In the genomic region with DNA sequence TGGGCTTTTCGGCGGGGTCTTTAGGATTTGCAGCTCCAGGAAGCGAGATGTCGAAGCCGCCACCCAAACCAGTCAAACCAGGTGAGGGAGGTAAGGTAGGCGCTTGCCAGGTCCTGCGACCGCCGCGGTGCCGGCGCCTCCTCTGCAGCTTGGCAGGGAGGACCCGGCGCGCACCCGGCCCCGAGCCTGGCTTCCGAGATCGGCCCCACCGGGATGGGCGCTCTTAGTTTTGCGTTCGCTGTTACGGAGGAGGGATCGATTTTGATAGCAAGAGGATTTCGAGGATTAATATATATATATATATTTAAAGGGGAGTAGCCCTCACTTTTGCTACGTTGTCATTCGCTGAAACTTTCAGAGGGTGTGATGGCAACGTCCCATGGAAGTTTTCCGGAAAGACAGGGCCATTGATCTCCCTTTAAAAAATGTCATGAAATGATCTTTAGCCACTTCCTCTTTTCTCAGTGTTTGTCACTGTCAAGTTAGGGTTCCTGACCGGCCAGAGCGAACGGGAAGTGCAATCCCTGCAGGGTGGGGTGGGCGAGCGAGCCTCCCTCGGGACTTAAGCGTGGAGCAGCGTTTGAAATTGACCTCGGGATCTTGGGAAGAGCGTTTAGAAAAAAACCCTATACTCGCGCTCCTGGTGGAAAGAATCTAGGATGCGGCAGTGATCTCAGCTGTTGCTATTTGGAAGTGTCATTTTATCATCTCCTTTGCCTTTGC, we compare ENCODE assay signal across 1 cellular context.
A peak's percentile ranks its signal among the peaks of the same experiment; 100 is the strongest.
TF ChIP-seq lines count a peak whose summit lies in the region.

No MANE protein-coding gene starts in this region.

TF ChIP-seq in GM12878, 131 proteins besides CTCF, POLR2A, EP300 and RAD21 (continued from another document and continues in another):
- TF ChIP-seq, protein P1, sequence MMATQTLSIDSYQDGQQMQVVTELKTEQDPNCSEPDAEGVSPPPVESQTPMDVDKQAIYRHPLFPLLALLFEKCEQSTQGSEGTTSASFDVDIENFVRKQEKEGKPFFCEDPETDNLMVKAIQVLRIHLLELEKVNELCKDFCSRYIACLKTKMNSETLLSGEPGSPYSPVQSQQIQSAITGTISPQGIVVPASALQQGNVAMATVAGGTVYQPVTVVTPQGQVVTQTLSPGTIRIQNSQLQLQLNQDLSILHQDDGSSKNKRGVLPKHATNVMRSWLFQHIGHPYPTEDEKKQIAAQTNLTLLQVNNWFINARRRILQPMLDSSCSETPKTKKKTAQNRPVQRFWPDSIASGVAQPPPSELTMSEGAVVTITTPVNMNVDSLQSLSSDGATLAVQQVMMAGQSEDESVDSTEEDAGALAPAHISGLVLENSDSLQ (IDR thresholded peaks at IDR 0.05): peak; percentile 57; the same call in 1 of the 2 replicates
- TF ChIP-seq MXI1 (IDR thresholded peaks at IDR 0.05; ENCODE audit: low read depth, low read length): peak; percentile 51; the same call in 1 of the 2 replicates
- TF ChIP-seq, protein P2, sequence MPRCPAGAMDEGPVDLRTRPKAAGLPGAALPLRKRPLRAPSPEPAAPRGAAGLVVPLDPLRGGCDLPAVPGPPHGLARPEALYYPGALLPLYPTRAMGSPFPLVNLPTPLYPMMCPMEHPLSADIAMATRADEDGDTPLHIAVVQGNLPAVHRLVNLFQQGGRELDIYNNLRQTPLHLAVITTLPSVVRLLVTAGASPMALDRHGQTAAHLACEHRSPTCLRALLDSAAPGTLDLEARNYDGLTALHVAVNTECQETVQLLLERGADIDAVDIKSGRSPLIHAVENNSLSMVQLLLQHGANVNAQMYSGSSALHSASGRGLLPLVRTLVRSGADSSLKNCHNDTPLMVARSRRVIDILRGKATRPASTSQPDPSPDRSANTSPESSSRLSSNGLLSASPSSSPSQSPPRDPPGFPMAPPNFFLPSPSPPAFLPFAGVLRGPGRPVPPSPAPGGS (IDR thresholded peaks at IDR 0.05; ENCODE audit: borderline replicate concordance, insufficient read depth, low read depth, low read length, poor library complexity, severe bottlenecking): no peak
- no peak for TF ChIP-seq ZSCAN29 (IDR thresholded peaks at IDR 0.05)
- no peak for TF ChIP-seq YBX1 (IDR thresholded peaks at IDR 0.05)
- TF ChIP-seq, protein P3, sequence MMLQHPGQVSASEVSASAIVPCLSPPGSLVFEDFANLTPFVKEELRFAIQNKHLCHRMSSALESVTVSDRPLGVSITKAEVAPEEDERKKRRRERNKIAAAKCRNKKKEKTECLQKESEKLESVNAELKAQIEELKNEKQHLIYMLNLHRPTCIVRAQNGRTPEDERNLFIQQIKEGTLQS (IDR thresholded peaks at IDR 0.05; ENCODE audit: borderline replicate concordance, extremely low read depth, low read depth, low read length): no peak
- TF ChIP-seq RCOR1 (conservative IDR thresholded peaks at IDR 0.05; ENCODE audit: low read depth, low read length): no peak
- no peak for TF ChIP-seq ZBED1 (IDR thresholded peaks at IDR 0.05; ENCODE audit: borderline replicate concordance)
- no peak for TF ChIP-seq FOXM1 (IDR thresholded peaks at IDR 0.05; ENCODE audit: low read depth, low read length)
- TF ChIP-seq ZNF24 (IDR thresholded peaks at IDR 0.05): no peak
- TF ChIP-seq POU2F2 (IDR thresholded peaks at IDR 0.05; ENCODE audit: borderline replicate concordance, low read depth, low read length): peak; percentile 46; the same call in 1 of the 3 replicates
- TF ChIP-seq POLR2AphosphoS2 (IDR thresholded peaks at IDR 0.05; ENCODE audit: low read depth, low read length): no peak
- no peak for TF ChIP-seq BHLHE40 (IDR thresholded peaks at IDR 0.05; ENCODE audit: borderline replicate concordance in 1 of 2, low read depth in 2 of 2, low read length in 1 of 2)
- no peak for TF ChIP-seq NFIC (IDR thresholded peaks at IDR 0.05; ENCODE audit: low read depth, low read length)
- TF ChIP-seq YY1 (IDR thresholded peaks at IDR 0.05; ENCODE audit: low read depth, low read length): no peak
- TF ChIP-seq, protein P4, sequence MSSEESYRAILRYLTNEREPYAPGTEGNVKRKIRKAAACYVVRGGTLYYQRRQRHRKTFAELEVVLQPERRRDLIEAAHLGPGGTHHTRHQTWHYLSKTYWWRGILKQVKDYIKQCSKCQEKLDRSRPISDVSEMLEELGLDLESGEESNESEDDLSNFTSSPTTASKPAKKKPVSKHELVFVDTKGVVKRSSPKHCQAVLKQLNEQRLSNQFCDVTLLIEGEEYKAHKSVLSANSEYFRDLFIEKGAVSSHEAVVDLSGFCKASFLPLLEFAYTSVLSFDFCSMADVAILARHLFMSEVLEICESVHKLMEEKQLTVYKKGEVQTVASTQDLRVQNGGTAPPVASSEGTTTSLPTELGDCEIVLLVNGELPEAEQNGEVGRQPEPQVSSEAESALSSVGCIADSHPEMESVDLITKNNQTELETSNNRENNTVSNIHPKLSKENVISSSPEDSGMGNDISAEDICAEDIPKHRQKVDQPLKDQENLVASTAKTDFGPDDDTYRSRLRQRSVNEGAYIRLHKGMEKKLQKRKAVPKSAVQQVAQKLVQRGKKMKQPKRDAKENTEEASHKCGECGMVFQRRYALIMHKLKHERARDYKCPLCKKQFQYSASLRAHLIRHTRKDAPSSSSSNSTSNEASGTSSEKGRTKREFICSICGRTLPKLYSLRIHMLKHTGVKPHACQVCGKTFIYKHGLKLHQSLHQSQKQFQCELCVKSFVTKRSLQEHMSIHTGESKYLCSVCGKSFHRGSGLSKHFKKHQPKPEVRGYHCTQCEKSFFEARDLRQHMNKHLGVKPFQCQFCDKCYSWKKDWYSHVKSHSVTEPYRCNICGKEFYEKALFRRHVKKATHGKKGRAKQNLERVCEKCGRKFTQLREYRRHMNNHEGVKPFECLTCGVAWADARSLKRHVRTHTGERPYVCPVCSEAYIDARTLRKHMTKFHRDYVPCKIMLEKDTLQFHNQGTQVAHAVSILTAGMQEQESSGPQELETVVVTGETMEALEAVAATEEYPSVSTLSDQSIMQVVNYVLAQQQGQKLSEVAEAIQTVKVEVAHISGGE (CRISPR knock-in tag; IDR thresholded peaks at IDR 0.05): no peak
- TF ChIP-seq CBX5 (IDR thresholded peaks at IDR 0.05; ENCODE audit: low read depth): no peak
- TF ChIP-seq MYB (IDR thresholded peaks at IDR 0.05; ENCODE audit: borderline replicate concordance, low read depth, low read length): no peak
- TF ChIP-seq, protein P5, sequence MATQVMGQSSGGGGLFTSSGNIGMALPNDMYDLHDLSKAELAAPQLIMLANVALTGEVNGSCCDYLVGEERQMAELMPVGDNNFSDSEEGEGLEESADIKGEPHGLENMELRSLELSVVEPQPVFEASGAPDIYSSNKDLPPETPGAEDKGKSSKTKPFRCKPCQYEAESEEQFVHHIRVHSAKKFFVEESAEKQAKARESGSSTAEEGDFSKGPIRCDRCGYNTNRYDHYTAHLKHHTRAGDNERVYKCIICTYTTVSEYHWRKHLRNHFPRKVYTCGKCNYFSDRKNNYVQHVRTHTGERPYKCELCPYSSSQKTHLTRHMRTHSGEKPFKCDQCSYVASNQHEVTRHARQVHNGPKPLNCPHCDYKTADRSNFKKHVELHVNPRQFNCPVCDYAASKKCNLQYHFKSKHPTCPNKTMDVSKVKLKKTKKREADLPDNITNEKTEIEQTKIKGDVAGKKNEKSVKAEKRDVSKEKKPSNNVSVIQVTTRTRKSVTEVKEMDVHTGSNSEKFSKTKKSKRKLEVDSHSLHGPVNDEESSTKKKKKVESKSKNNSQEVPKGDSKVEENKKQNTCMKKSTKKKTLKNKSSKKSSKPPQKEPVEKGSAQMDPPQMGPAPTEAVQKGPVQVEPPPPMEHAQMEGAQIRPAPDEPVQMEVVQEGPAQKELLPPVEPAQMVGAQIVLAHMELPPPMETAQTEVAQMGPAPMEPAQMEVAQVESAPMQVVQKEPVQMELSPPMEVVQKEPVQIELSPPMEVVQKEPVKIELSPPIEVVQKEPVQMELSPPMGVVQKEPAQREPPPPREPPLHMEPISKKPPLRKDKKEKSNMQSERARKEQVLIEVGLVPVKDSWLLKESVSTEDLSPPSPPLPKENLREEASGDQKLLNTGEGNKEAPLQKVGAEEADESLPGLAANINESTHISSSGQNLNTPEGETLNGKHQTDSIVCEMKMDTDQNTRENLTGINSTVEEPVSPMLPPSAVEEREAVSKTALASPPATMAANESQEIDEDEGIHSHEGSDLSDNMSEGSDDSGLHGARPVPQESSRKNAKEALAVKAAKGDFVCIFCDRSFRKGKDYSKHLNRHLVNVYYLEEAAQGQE (IDR thresholded peaks at IDR 0.05; ENCODE audit: low read depth, low read length): no peak
- TF ChIP-seq SUPT20H (IDR thresholded peaks at IDR 0.05; ENCODE audit: borderline replicate concordance, control insufficient read depth, low read depth, low read length): no peak
- TF ChIP-seq ZNF384 (IDR thresholded peaks at IDR 0.05; ENCODE audit: borderline replicate concordance, low read depth, low read length): no peak
- TF ChIP-seq NR2C1 (IDR thresholded peaks at IDR 0.05): 0 out of 2 replicates have a peak, but pooled peaks have one; percentile 15
- TF ChIP-seq SIN3A (IDR thresholded peaks at IDR 0.05; ENCODE audit: low read depth, low read length): peak; percentile 76; the same call in 1 of the 2 replicates
- no peak for TF ChIP-seq TARDBP (IDR thresholded peaks at IDR 0.05; ENCODE audit: borderline replicate concordance)
- TF ChIP-seq, protein P6, sequence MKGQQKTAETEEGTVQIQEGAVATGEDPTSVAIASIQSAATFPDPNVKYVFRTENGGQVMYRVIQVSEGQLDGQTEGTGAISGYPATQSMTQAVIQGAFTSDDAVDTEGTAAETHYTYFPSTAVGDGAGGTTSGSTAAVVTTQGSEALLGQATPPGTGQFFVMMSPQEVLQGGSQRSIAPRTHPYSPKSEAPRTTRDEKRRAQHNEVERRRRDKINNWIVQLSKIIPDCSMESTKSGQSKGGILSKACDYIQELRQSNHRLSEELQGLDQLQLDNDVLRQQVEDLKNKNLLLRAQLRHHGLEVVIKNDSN (IDR thresholded peaks at IDR 0.05; ENCODE audit: borderline replicate concordance, extremely low read length, insufficient read depth, low read depth, low read length): no peak
- TF ChIP-seq TCF12 (IDR thresholded peaks at IDR 0.05; ENCODE audit: low read depth, low read length): no peak
- no peak; the same call in 1 of the 2 replicates for TF ChIP-seq CBFB (IDR thresholded peaks at IDR 0.05; ENCODE audit: low read depth)
- TF ChIP-seq, protein P7, sequence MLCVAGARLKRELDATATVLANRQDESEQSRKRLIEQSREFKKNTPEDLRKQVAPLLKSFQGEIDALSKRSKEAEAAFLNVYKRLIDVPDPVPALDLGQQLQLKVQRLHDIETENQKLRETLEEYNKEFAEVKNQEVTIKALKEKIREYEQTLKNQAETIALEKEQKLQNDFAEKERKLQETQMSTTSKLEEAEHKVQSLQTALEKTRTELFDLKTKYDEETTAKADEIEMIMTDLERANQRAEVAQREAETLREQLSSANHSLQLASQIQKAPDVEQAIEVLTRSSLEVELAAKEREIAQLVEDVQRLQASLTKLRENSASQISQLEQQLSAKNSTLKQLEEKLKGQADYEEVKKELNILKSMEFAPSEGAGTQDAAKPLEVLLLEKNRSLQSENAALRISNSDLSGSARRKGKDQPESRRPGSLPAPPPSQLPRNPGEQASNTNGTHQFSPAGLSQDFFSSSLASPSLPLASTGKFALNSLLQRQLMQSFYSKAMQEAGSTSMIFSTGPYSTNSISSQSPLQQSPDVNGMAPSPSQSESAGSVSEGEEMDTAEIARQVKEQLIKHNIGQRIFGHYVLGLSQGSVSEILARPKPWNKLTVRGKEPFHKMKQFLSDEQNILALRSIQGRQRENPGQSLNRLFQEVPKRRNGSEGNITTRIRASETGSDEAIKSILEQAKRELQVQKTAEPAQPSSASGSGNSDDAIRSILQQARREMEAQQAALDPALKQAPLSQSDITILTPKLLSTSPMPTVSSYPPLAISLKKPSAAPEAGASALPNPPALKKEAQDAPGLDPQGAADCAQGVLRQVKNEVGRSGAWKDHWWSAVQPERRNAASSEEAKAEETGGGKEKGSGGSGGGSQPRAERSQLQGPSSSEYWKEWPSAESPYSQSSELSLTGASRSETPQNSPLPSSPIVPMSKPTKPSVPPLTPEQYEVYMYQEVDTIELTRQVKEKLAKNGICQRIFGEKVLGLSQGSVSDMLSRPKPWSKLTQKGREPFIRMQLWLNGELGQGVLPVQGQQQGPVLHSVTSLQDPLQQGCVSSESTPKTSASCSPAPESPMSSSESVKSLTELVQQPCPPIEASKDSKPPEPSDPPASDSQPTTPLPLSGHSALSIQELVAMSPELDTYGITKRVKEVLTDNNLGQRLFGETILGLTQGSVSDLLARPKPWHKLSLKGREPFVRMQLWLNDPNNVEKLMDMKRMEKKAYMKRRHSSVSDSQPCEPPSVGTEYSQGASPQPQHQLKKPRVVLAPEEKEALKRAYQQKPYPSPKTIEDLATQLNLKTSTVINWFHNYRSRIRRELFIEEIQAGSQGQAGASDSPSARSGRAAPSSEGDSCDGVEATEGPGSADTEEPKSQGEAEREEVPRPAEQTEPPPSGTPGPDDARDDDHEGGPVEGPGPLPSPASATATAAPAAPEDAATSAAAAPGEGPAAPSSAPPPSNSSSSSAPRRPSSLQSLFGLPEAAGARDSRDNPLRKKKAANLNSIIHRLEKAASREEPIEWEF (IDR thresholded peaks at IDR 0.05; ENCODE audit: insufficient replicate concordance, low read depth, low read length): no peak
- TF ChIP-seq, protein P8, sequence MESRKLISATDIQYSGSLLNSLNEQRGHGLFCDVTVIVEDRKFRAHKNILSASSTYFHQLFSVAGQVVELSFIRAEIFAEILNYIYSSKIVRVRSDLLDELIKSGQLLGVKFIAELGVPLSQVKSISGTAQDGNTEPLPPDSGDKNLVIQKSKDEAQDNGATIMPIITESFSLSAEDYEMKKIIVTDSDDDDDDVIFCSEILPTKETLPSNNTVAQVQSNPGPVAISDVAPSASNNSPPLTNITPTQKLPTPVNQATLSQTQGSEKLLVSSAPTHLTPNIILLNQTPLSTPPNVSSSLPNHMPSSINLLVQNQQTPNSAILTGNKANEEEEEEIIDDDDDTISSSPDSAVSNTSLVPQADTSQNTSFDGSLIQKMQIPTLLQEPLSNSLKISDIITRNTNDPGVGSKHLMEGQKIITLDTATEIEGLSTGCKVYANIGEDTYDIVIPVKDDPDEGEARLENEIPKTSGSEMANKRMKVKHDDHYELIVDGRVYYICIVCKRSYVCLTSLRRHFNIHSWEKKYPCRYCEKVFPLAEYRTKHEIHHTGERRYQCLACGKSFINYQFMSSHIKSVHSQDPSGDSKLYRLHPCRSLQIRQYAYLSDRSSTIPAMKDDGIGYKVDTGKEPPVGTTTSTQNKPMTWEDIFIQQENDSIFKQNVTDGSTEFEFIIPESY (IDR thresholded peaks at IDR 0.05): no peak
- TF ChIP-seq, protein P9, sequence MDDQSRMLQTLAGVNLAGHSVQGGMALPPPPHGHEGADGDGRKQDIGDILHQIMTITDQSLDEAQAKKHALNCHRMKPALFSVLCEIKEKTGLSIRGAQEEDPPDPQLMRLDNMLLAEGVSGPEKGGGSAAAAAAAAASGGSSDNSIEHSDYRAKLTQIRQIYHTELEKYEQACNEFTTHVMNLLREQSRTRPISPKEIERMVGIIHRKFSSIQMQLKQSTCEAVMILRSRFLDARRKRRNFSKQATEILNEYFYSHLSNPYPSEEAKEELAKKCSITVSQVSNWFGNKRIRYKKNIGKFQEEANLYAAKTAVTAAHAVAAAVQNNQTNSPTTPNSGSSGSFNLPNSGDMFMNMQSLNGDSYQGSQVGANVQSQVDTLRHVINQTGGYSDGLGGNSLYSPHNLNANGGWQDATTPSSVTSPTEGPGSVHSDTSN (IDR thresholded peaks at IDR 0.05; ENCODE audit: insufficient replicate concordance, low read depth, low read length): peak; percentile 62
- TF ChIP-seq NBN (IDR thresholded peaks at IDR 0.05): peak; percentile 18; the same call in 1 of the 2 replicates
- TF ChIP-seq JUNB (IDR thresholded peaks at IDR 0.05): no peak
- no peak for TF ChIP-seq ESRRA (IDR thresholded peaks at IDR 0.05; ENCODE audit: low read length)
- no peak for TF ChIP-seq TBL1XR1 (IDR thresholded peaks at IDR 0.05; ENCODE audit: low read depth, low read length)
- TF ChIP-seq JUND (IDR thresholded peaks at IDR 0.05; ENCODE audit: low read depth, low read length): peak; percentile 50; the same call in 1 of the 2 replicates
- TF ChIP-seq ATF7 (IDR thresholded peaks at IDR 0.05; ENCODE audit: low read depth): peak; percentile 79
- no peak for TF ChIP-seq TCF7 (IDR thresholded peaks at IDR 0.05; ENCODE audit: borderline replicate concordance)
